8 cellular contexts compared by ENCODE assay signal in genomic region chr14:73771848-73772705, GRCh38. TPM values are rescaled to one million over a fixed set of nuclear protein-coding genes. Genes with fewer than 3 reads are reported as not detected.
DNase-seq lines count a peak whose midpoint lies in the region; ATAC-seq, FAIRE-seq and TF ChIP-seq lines count a peak whose summit lies in the region.

No MANE protein-coding gene starts in this region.

- TF ChIP-seq EP300 in upper lobe of left lung (IDR thresholded peaks at IDR 0.05) = no peak

- H3K4me3 Mint-ChIP-seq in activated CD8-positive, alpha-beta T cell treated with anti-CD3 and anti-CD28 coated beads, Interleukin-2, amount 10 ng/mL, durations not matched to agents 7 days and 5 days = peak overlapping the region; percentile 34
- peak overlapping the region; percentile 51 for H3K4me3 Mint-ChIP-seq in natural killer cell treated with Interleukin-12 subunit alpha and Interleukin-12 subunit beta and Interleukin-15 and Interleukin-18, amount 100 ng/mL, for 72 hours

- FAIRE-seq in endometrium (lab: Jason Lieb, UNC) = peak; percentile 55

- no peak overlapping the region for H3K4me3 ChIP-seq in upper lobe of left lung

- peak; percentile 16 to 47 for DNase-seq in NOMO-1 (lab: John Stamatoyannopoulos, UW; ENCODE audit: unreplicated experiment in 2 of 2)
- no peak for DNase-seq in NOMO-1 treated with dmso at 0.1 percent for 144 hours (lab: John Stamatoyannopoulos, UW; ENCODE audit: unreplicated experiment)
- DNase-seq in NCI-H2196 (lab: John Stamatoyannopoulos, UW; ENCODE audit: unreplicated experiment) = peak; percentile 89
- DNase-seq in activated CD8-positive, alpha-beta T cell treated with anti-CD3 and anti-CD28 coated beads, Interleukin-2, amount 10 ng/mL, durations not matched to agents 7 days and 5 days = peak; percentile 76
- peak; percentile 80 for DNase-seq in natural killer cell treated with Interleukin-12 subunit alpha and Interleukin-12 subunit beta and Interleukin-15 and Interleukin-18, amount 100 ng/mL, for 72 hours (ENCODE audit: low spot score)
- DNase-seq in upper lobe of left lung = peak in 1 of 2 donors; percentile 78

- ATAC-seq in HG02885 (IDR thresholded peaks at IDR 0.05; ENCODE audit: poor library complexity, unreplicated experiment) = peak; percentile 58
- peak; percentile 82 for ATAC-seq in activated CD8-positive, alpha-beta T cell treated with anti-CD3 and anti-CD28 coated beads, Interleukin-2, amount 10 ng/mL, durations not matched to agents 7 days and 5 days
- ATAC-seq in natural killer cell treated with Interleukin-12 subunit alpha and Interleukin-12 subunit beta and Interleukin-15 and Interleukin-18, amount 100 ng/mL, for 72 hours = peak; percentile 73 to 83
- peak; percentile 56 to 60 for ATAC-seq in upper lobe of left lung (ENCODE audit: low FRiP score in 2 of 2)

- CTCF ChIA-PET in activated CD8-positive, alpha-beta T cell treated with anti-CD3 and anti-CD28 coated beads, Interleukin-2, amount 10 ng/mL, durations not matched to agents 7 days and 5 days (lab: Charles Lee) = interaction anchor here (0.8 to 4.9 kb wide), 15 partner anchors 8 to 79 kb away, joined by 3 to 36 read pairs (median 4); partner anchors contain the start of gene PTGR2

- H3K9me3 Mint-ChIP-seq in activated CD8-positive, alpha-beta T cell treated with anti-CD3 and anti-CD28 coated beads, Interleukin-2, amount 10 ng/mL, durations not matched to agents 7 days and 5 days (ENCODE audit: insufficient read depth) = no peaks in the 10 kb centered on the region
- H3K9me3 Mint-ChIP-seq in natural killer cell treated with Interleukin-12 subunit alpha and Interleukin-12 subunit beta and Interleukin-15 and Interleukin-18, amount 100 ng/mL, for 72 hours = no peaks in the 10 kb centered on the region

- no peak for TF ChIP-seq CTCF in upper lobe of left lung (IDR thresholded peaks at IDR 0.05)

- peaks cover 14% of the 10 kb centered on the region for H3K36me3 Mint-ChIP-seq in activated CD8-positive, alpha-beta T cell treated with anti-CD3 and anti-CD28 coated beads, Interleukin-2, amount 10 ng/mL, durations not matched to agents 7 days and 5 days (ENCODE audit: low read depth)
- no peaks in the 10 kb centered on the region for H3K36me3 Mint-ChIP-seq in natural killer cell treated with Interleukin-12 subunit alpha and Interleukin-12 subunit beta and Interleukin-15 and Interleukin-18, amount 100 ng/mL, for 72 hours

- H3K27me3 ChIP-seq in upper lobe of left lung = no peaks in the 10 kb centered on the region

- H3K27ac ChIP-seq in upper lobe of left lung = peak overlapping the region; percentile 19 to 77 (median 70)

- H3K4me1 Mint-ChIP-seq in activated CD8-positive, alpha-beta T cell treated with anti-CD3 and anti-CD28 coated beads, Interleukin-2, amount 10 ng/mL, durations not matched to agents 7 days and 5 days (ENCODE audit: low read depth) = peaks cover 71% of the 10 kb centered on the region
- peaks cover 51 to 60% of the 10 kb centered on the region in 2 donors for H3K4me1 Mint-ChIP-seq in natural killer cell treated with Interleukin-12 subunit alpha and Interleukin-12 subunit beta and Interleukin-15 and Interleukin-18, amount 100 ng/mL, for 72 hours (ENCODE audit: low read depth in 2 of 2)

- peaks cover 56 to 90% (median 75%) of the 10 kb centered on the region in 4 donors for H3K4me1 ChIP-seq in upper lobe of left lung

- TF ChIP-seq POLR2A in upper lobe of left lung (IDR thresholded peaks at IDR 0.05) = no peak

- H3K27ac Mint-ChIP-seq in activated CD8-positive, alpha-beta T cell treated with anti-CD3 and anti-CD28 coated beads, Interleukin-2, amount 10 ng/mL, durations not matched to agents 7 days and 5 days = peak overlapping the region; percentile 77
- peak overlapping the region; percentile 63 to 76 for H3K27ac Mint-ChIP-seq in natural killer cell treated with Interleukin-12 subunit alpha and Interleukin-12 subunit beta and Interleukin-15 and Interleukin-18, amount 100 ng/mL, for 72 hours

- H3K9me3 ChIP-seq in upper lobe of left lung = no peaks in the 10 kb centered on the region

- peaks cover 0 to 6% (median 0%) of the 10 kb centered on the region in 4 donors for H3K36me3 ChIP-seq in upper lobe of left lung

- POLR2A ChIA-PET in activated CD8-positive, alpha-beta T cell treated with anti-CD3 and anti-CD28 coated beads, Interleukin-2, amount 10 ng/mL, durations not matched to agents 7 days and 5 days (lab: Charles Lee) = interaction anchor here (1.0 to 3.3 kb wide), 7 partner anchors 8 to 29 kb away, joined by 3 to 68 read pairs (median 4); a partner anchor contains a TSS

- WGBS in upper lobe of left lung, 2 donors = 0 to 2% methylated on average over 4 to 7 of the region's 7 CpGs

- no peaks in the 10 kb centered on the region for H3K27me3 Mint-ChIP-seq in activated CD8-positive, alpha-beta T cell treated with anti-CD3 and anti-CD28 coated beads, Interleukin-2, amount 10 ng/mL, durations not matched to agents 7 days and 5 days (ENCODE audit: low read depth)
- H3K27me3 Mint-ChIP-seq in natural killer cell treated with Interleukin-12 subunit alpha and Interleukin-12 subunit beta and Interleukin-15 and Interleukin-18, amount 100 ng/mL, for 72 hours = no peaks in the 10 kb centered on the region

RNA-seq across cellular contexts. Expression of gene PNMA1, which starts 57.9 kb away (rescaled TPM):
- 10 to 100 TPM; 24.4 to 25.6 TPM for total RNA-seq in activated CD8-positive, alpha-beta T cell treated with anti-CD3 and anti-CD28 coated beads, Interleukin-2, amount 10 ng/mL, durations not matched to agents 7 days and 5 days
- total RNA-seq in natural killer cell treated with Interleukin-12 subunit alpha and Interleukin-12 subunit beta and Interleukin-15 and Interleukin-18, amount 100 ng/mL, for 72 hours = 10 to 100 TPM; 18.9 to 32.2 TPM
- 10 to 100 TPM in 5 of 6 donors, 1 to 10 TPM in 1; 9.9 to 28.9 (median 15.2) TPM for total RNA-seq in upper lobe of left lung
